ENCODE assay signal across 14 cellular contexts in genomic region chr11:72328366-72329224, GRCh38.
A peak's percentile ranks its signal among the peaks of the same experiment; 100 is the strongest.
DNase-seq lines count a peak whose midpoint lies in the region; ATAC-seq, FAIRE-seq and TF ChIP-seq lines count a peak whose summit lies in the region.
"Had no signal": no experiment of that assay in that cellular context is flagged by ENCODE, and none has a peak within 500 bp of the region (broad histone marks: within the 10 kb centered on the region; RNA-seq: fewer than 3 reads in every experiment).

No MANE protein-coding gene starts in this region.

- peak; percentile 67 for ATAC-seq in HCT116
- peak in 1 of 4 donors; percentile 34 for ATAC-seq in psoas muscle
- ATAC-seq: CD8-positive, alpha-beta T cell; natural killer cell treated with Interleukin-12 subunit alpha and Interleukin-12 subunit beta and Interleukin-15 and Interleukin-18, amount 100 ng/mL, for 72 hours had no signal

- H3K9me3 ChIP-seq in HCT116 (ENCODE audit: control insufficient read depth in 1 of 2, insufficient read depth in 1 of 2, low read depth in 1 of 2, low read length in 2 of 2), result no peaks in the 10 kb centered on the region
- no peaks in the 10 kb centered on the region for H3K9me3 ChIP-seq in SK-N-SH
- no peaks in the 10 kb centered on the region for H3K9me3 ChIP-seq in psoas muscle
- H3K9me3 ChIP-seq in CD4-positive, alpha-beta memory T cell (ENCODE audit: control insufficient read depth in 1 of 2, low read length in 2 of 2), result no peaks in the 10 kb centered on the region
- H3K9me3 ChIP-seq: MG63 had no signal

- peak in 2 of 3 experiments; percentile 14 to 31; a peak in 3 of 6 replicates for TF ChIP-seq CTCF in HCT116 (IDR thresholded peaks at IDR 0.05 in 2 of 3, conservative IDR thresholded peaks at IDR 0.05 in 1 of 3; ENCODE audit: borderline replicate concordance in 1 of 3, insufficient read depth in 1 of 3, low read depth in 2 of 3, low read length in 2 of 3)
- peak; percentile 51 for TF ChIP-seq CTCF in SK-N-SH (IDR thresholded peaks at IDR 0.05)
- peak; percentile 39 for TF ChIP-seq CTCF in epithelial cell of proximal tubule (conservative IDR thresholded peaks at IDR 0.05; ENCODE audit: low read depth, low read length)
- TF ChIP-seq CTCF in psoas muscle (IDR thresholded peaks at IDR 0.05), result peak; percentile 16

- H3K4me2 ChIP-seq in HCT116 (ENCODE audit: low read length) (no peak overlapping the region), SK-N-SH (peak overlapping the region; percentile 33; the same call in 1 of the 2 replicates)

- no peak for TF ChIP-seq POLR2A in HCT116 (IDR thresholded peaks at IDR 0.05; ENCODE audit: borderline replicate concordance, extremely low read depth, insufficient read depth, insufficient read length)

- H4K20me1 ChIP-seq in HCT116 (ENCODE audit: insufficient read depth) (no peaks in the 10 kb centered on the region), SK-N-SH (ENCODE audit: insufficient read depth) (no peaks in the 10 kb centered on the region)

- H3K9me2 ChIP-seq in HCT116 (ENCODE audit: insufficient read depth) (no peaks in the 10 kb centered on the region), SK-N-SH (no peaks in the 10 kb centered on the region)

- no TSS peak for BruUV-seq in HCT116 (replicated peaks; lab: Mats Ljungman, UMichigan)

- H3K4me3 ChIP-seq in HCT116 (replicated peaks in 1 of 2; ENCODE audit: low read depth in 1 of 2, low read length in 2 of 2), result no peak overlapping the region
- no peak overlapping the region for H3K4me3 ChIP-seq in SK-N-SH (ENCODE audit: low read depth in 2 of 2, low read length in 1 of 2)
- no peak overlapping the region for H3K4me3 ChIP-seq in epithelial cell of proximal tubule (ENCODE audit: low read depth, low read length)
- H3K4me3 ChIP-seq in psoas muscle, result no peak overlapping the region
- H3K4me3 ChIP-seq in CD4-positive, alpha-beta memory T cell (ENCODE audit: low read length in 2 of 2), result no peak overlapping the region
- H3K4me3 ChIP-seq: MG63 had no signal

- H3F3A ChIP-seq in SK-N-SH (replicated peaks; ENCODE audit: insufficient read depth), result peaks cover 58% of the 10 kb centered on the region

- H3K9me3 Mint-ChIP-seq in CD4-positive, alpha-beta memory T cell, result no peaks in the 10 kb centered on the region
- H3K9me3 Mint-ChIP-seq: activated naive CD4-positive, alpha-beta T cell treated with anti-CD3 and anti-CD28 coated beads, Interleukin-2, amount 50 U/mL, for 24 hours; CD8-positive, alpha-beta T cell; natural killer cell treated with Interleukin-12 subunit alpha and Interleukin-12 subunit beta and Interleukin-15 and Interleukin-18, amount 100 ng/mL, for 72 hours had no signal

- RAD21 ChIA-PET in HCT116 (lab: Charles Lee; ENCODE audit: low non-redundant PET in 1 of 2, low total read pairs in 2 of 2, uncharacterized antibody in 2 of 2, unreplicated experiment in 2 of 2), result interaction anchor here in 1 of 2 experiments (0.7 kb wide), 1 partner anchor 31 kb away, joined by 3 read pairs; no protein-coding TSS in a partner anchor

- no peak overlapping the region for H3K9ac ChIP-seq in HCT116 (ENCODE audit: low read length)
- no peak overlapping the region; the same call in 1 of the 2 replicates for H3K9ac ChIP-seq in SK-N-SH

- CTCF ChIA-PET in HCT116 (lab: Charles Lee) (interaction anchor here (0.6 to 1.0 kb wide), 3 partner anchors 15 to 103 kb away, joined by 3 read pairs; no protein-coding TSS in a partner anchor), SK-N-SH (lab: Yijun Ruan, JAX) (interaction anchor here (0.6 to 36.9 kb wide), 9 partner anchors 17 to 102 kb away, joined by 3 to 637 read pairs (median 7); partner anchors contain the start of gene PHOX2A)
- CTCF ChIA-PET in CD4-positive, alpha-beta memory T cell (lab: Charles Lee; ENCODE audit: partially characterized antibody), result no interaction called here

- WGBS in SK-N-SH (ENCODE audit: low lambda C conversion rate), result 47% methylated on average over 3 of the region's 3 CpGs
- 40 to 63% (median 51%) methylated on average over 3 of the region's 3 CpGs for WGBS in psoas muscle, 3 donors

- POLR2A ChIA-PET in HCT116 (lab: Charles Lee) (interaction anchor here (1.1 kb wide), 1 partner anchor 106 kb away, joined by 3 read pairs; the partner anchor contains the start of gene CLPB), SK-N-SH (lab: Yijun Ruan, JAX) (interaction anchor here (1.0 to 6.2 kb wide), 8 partner anchors 14 to 92 kb away, joined by 4 to 81 read pairs (median 24); partner anchors contain the start of gene PHOX2A)
- POLR2A ChIA-PET in CD4-positive, alpha-beta memory T cell (lab: Charles Lee; ENCODE audit: partially characterized antibody), result no interaction called here

- FAIRE-seq in GM19239 (lab: Jason Lieb, UNC), result no peak

- H3K4me3 Mint-ChIP-seq in CD4-positive, alpha-beta memory T cell, result no peak overlapping the region
- H3K4me3 Mint-ChIP-seq: activated naive CD4-positive, alpha-beta T cell treated with anti-CD3 and anti-CD28 coated beads, Interleukin-2, amount 50 U/mL, for 24 hours; CD8-positive, alpha-beta T cell; natural killer cell treated with Interleukin-12 subunit alpha and Interleukin-12 subunit beta and Interleukin-15 and Interleukin-18, amount 100 ng/mL, for 72 hours had no signal

- H3K27ac ChIP-seq in HCT116 (ENCODE audit: low read depth, low read length) (no peak overlapping the region), SK-N-SH (ENCODE audit: low read depth in 2 of 2, low read length in 1 of 2) (peak overlapping the region; percentile 87 to 100), psoas muscle (no peak overlapping the region)
- H3K27ac ChIP-seq in CD4-positive, alpha-beta memory T cell (ENCODE audit: low read depth, low read length), result no peak overlapping the region

- intact Hi-C loops in HCT116 (cut with micrococcal nuclease), result no loop called here
- intact Hi-C loops in psoas muscle (cut with DNase I), result loop anchor here in 1 of 2 donors (5.0 kb wide), 1 partner anchor 99 kb away; no protein-coding TSS in a partner anchor
- intact Hi-C loops in CD4-positive, alpha-beta memory T cell (cut with micrococcal nuclease), result no loop called here

- H2AFZ ChIP-seq in HCT116 (ENCODE audit: low read depth, low read length, poor library complexity, severe bottlenecking), result no peak overlapping the region
- H2AFZ ChIP-seq in SK-N-SH (ENCODE audit: low read depth), result no peak overlapping the region

- H3K36me3 ChIP-seq in HCT116 (ENCODE audit: control insufficient read depth in 1 of 2, insufficient read depth in 2 of 2, low read length in 2 of 2), result no peaks in the 10 kb centered on the region
- H3K36me3 ChIP-seq in SK-N-SH (replicated peaks in 1 of 2; ENCODE audit: control insufficient read depth in 1 of 2, insufficient read depth in 2 of 2, low read length in 1 of 2), result no peaks in the 10 kb centered on the region
- peaks cover 0 to 20% of the 10 kb centered on the region in 2 donors for H3K36me3 ChIP-seq in psoas muscle (ENCODE audit: insufficient read depth in 1 of 2, low read depth in 1 of 2)
- H3K36me3 ChIP-seq in CD4-positive, alpha-beta memory T cell (ENCODE audit: insufficient read depth, low read length), result no peaks in the 10 kb centered on the region

- TF ChIP-seq EP300 in SK-N-SH (IDR thresholded peaks at IDR 0.05; ENCODE audit: borderline replicate concordance in 1 of 2, low read depth in 1 of 2, low read length in 1 of 2), result peak; percentile 42 to 61; a peak in 3 of 4 replicates

- H3K27me3 Mint-ChIP-seq in CD4-positive, alpha-beta memory T cell, result no peaks in the 10 kb centered on the region
- H3K27me3 Mint-ChIP-seq: activated naive CD4-positive, alpha-beta T cell treated with anti-CD3 and anti-CD28 coated beads, Interleukin-2, amount 50 U/mL, for 24 hours; natural killer cell treated with Interleukin-12 subunit alpha and Interleukin-12 subunit beta and Interleukin-15 and Interleukin-18, amount 100 ng/mL, for 72 hours had no signal

- DNase-seq in HCT116 (ENCODE audit: low read depth, low spot score), result no peak
- DNase-seq in SK-N-SH, result no peak
- DNase-seq in epithelial cell of proximal tubule (ENCODE audit: low read depth), result no peak
- no peak for DNase-seq in psoas muscle
- no peak for DNase-seq in HUDEP-2 (lab: John Stamatoyannopoulos, UW; ENCODE audit: unreplicated experiment in 76 of 76)
- DNase-seq in CD4-positive, alpha-beta memory T cell, result no peak
- DNase-seq in foreskin melanocyte, result no peak
- DNase-seq in GM19239 (ENCODE audit: insufficient read length, low spot score), result no peak
- DNase-seq: activated CD4-positive, alpha-beta T cell treated with anti-CD3 and anti-CD28 coated beads, Interleukin-2, amount 50 U/mL, for 1 hour; CD8-positive, alpha-beta T cell; MG63; NCI-H526 had no signal

- H3K27ac Mint-ChIP-seq in CD4-positive, alpha-beta memory T cell, result peak overlapping the region in 2 of 7 donors; percentile 23 to 43
- H3K27ac Mint-ChIP-seq: activated naive CD4-positive, alpha-beta T cell treated with anti-CD3 and anti-CD28 coated beads, Interleukin-2, amount 50 U/mL, for 24 hours; CD8-positive, alpha-beta T cell; natural killer cell treated with Interleukin-12 subunit alpha and Interleukin-12 subunit beta and Interleukin-15 and Interleukin-18, amount 100 ng/mL, for 72 hours had no signal

- H3K36me3 Mint-ChIP-seq in CD4-positive, alpha-beta memory T cell, result peaks cover 26% of the 10 kb centered on the region in 2 donors
- H3K36me3 Mint-ChIP-seq: natural killer cell treated with Interleukin-12 subunit alpha and Interleukin-12 subunit beta and Interleukin-15 and Interleukin-18, amount 100 ng/mL, for 72 hours had no signal

- H3K4me1 ChIP-seq in HCT116 (ENCODE audit: control insufficient read depth in 1 of 2, insufficient read depth in 2 of 2, low read length in 2 of 2) (peaks cover 0 to 7% of the 10 kb centered on the region in 2 experiments; a peak in 1 of 4 replicates), SK-N-SH (ENCODE audit: control insufficient read depth in 1 of 2, insufficient read depth in 2 of 2, low read depth in 1 of 2, low read length in 1 of 2) (peaks cover 62 to 71% of the 10 kb centered on the region in 2 experiments), psoas muscle (peaks cover 25% of the 10 kb centered on the region)
- H3K4me1 ChIP-seq in CD4-positive, alpha-beta memory T cell (ENCODE audit: insufficient read depth, low read length), result peaks cover 5% of the 10 kb centered on the region

- H3K79me2 ChIP-seq in HCT116 (ENCODE audit: insufficient read depth, low read length), result no peaks in the 10 kb centered on the region
- 0 out of 2 replicates have a peak, but pooled peaks cover under 1% of the 10 kb centered on the region for H3K79me2 ChIP-seq in SK-N-SH (ENCODE audit: insufficient read depth)

- H3K4me1 Mint-ChIP-seq in CD4-positive, alpha-beta memory T cell, result peaks cover 4 to 11% (median 7%) of the 10 kb centered on the region in 4 donors

- no peaks in the 10 kb centered on the region for H3K27me3 ChIP-seq in HCT116 (ENCODE audit: insufficient read depth, low read length)
- H3K27me3 ChIP-seq in SK-N-SH (ENCODE audit: insufficient read depth), result no peaks in the 10 kb centered on the region
- H3K27me3 ChIP-seq in psoas muscle (ENCODE audit: insufficient read depth in 3 of 3, low read length in 2 of 3), result no peaks in the 10 kb centered on the region
- no peaks in the 10 kb centered on the region for H3K27me3 ChIP-seq in CD4-positive, alpha-beta memory T cell (ENCODE audit: insufficient read depth, low read length)
- H3K27me3 ChIP-seq: MG63 had no signal

- no peak for TF ChIP-seq RAD21 in HCT116 (IDR thresholded peaks at IDR 0.05; ENCODE audit: low read depth)
- TF ChIP-seq RAD21 in SK-N-SH (IDR thresholded peaks at IDR 0.05; ENCODE audit: low read length), result peak; percentile 24; the same call in 1 of the 2 replicates

TF ChIP-seq in SK-N-SH, 30 proteins besides CTCF, POLR2A, EP300 and RAD21 (continues in another document):
- TF ChIP-seq FOXM1 (IDR thresholded peaks at IDR 0.05; ENCODE audit: low read depth) (no peak), GATA2 (CRISPR knock-in tag; IDR thresholded peaks at IDR 0.05) (no peak)

Comparison
In these comparisons a context has a peak if more than half of its experiments do, and no peak if none do; other contexts are left out.
1. H3K27ac ChIP-seq: peak in SK-N-SH (2 of 2); none in HCT116 (single experiment), psoas muscle (single experiment) and CD4-positive, alpha-beta memory T cell (single experiment).
2. Of the 11 proteins assayed by ChIP-seq in both SK-N-SH and HCT116: peak only in SK-N-SH: JUND, MAX and RAD21; only in HCT116: none; in both: CTCF; in neither: 7.
3. Peak in every context shown above with its lines, with median percentiles within 50 percentile points of each other: CTCF ChIP-seq.